8 cellular contexts compared by ENCODE assay signal in genomic region chr2:48601349-48601748, GRCh38. TPM values are rescaled to one million over a fixed set of nuclear protein-coding genes. Genes with fewer than 3 reads are reported as not detected.
A peak's percentile ranks its signal among the peaks of the same experiment; 100 is the strongest.
DNase-seq lines count a peak whose midpoint lies in the region; ATAC-seq and TF ChIP-seq lines count a peak whose summit lies in the region.

No MANE protein-coding gene starts in this region.

- no peaks in the 10 kb centered on the region for H3K9me3 ChIP-seq in right atrium auricular region
- no peaks in the 10 kb centered on the region for H3K9me3 ChIP-seq in Loucy (ENCODE audit: insufficient read depth, low read depth, low read length)
- H3K9me3 ChIP-seq in ascending aorta, result no peaks in the 10 kb centered on the region

- H3K4me1 ChIP-seq in right atrium auricular region (no peaks in the 10 kb centered on the region), Loucy (ENCODE audit: insufficient read depth, low read length, poor library complexity, severe bottlenecking) (no peaks in the 10 kb centered on the region), ascending aorta (no peaks in the 10 kb centered on the region)

- peaks cover 5% of the 10 kb centered on the region for H3K36me3 ChIP-seq in right atrium auricular region
- H3K36me3 ChIP-seq in Loucy (ENCODE audit: insufficient read depth, low read length), result no peaks in the 10 kb centered on the region
- peaks cover 8 to 14% of the 10 kb centered on the region in 2 donors for H3K36me3 ChIP-seq in ascending aorta

- intact Hi-C loops in Right ventricle myocardium superior (cut with DNase I) (no loop called here), ascending aorta (cut with DNase I) (loop anchor here (10.0 kb wide), 1 partner anchor 1803 kb away; no protein-coding TSS in a partner anchor)

- H3K4me2 ChIP-seq in Loucy (ENCODE audit: low read depth, low read length, poor library complexity, severe bottlenecking), result no peak overlapping the region

- H3K79me2 ChIP-seq in Loucy (ENCODE audit: insufficient read depth, low read length), result no peaks in the 10 kb centered on the region

- H3K9ac ChIP-seq in Loucy (ENCODE audit: low read depth, low read length, poor library complexity, severe bottlenecking), result no peak overlapping the region

- no peaks in the 10 kb centered on the region for H3K9me2 ChIP-seq in Loucy (replicated peaks; ENCODE audit: low read depth, low read length)

- H3K27me3 ChIP-seq in right atrium auricular region (no peaks in the 10 kb centered on the region), Loucy (ENCODE audit: insufficient read depth, low read length, poor library complexity, severe bottlenecking) (no peaks in the 10 kb centered on the region), ascending aorta (no peaks in the 10 kb centered on the region)

- H3K27ac ChIP-seq in right atrium auricular region, result no peak overlapping the region
- H3K27ac ChIP-seq in ascending aorta, result no peak overlapping the region

- ATAC-seq in Right ventricle myocardium superior (ENCODE audit: poor library complexity), result peak; percentile 67

- DNase-seq in Right ventricle myocardium superior (no peak), right atrium auricular region (ENCODE audit: low spot score) (no peak), astrocyte of the hippocampus (ENCODE audit: low read depth, low spot score) (peak; percentile 49), midbrain (lab: John Stamatoyannopoulos, UW) (peak; percentile 65), germinal center (ENCODE audit: low spot score) (no peak), GM13976 (ENCODE audit: low spot score) (no peak), ascending aorta (ENCODE audit: low spot score in 2 of 2) (no peak)

- H3F3A ChIP-seq in Loucy (ENCODE audit: low read depth), result no peaks in the 10 kb centered on the region

- H2AFZ ChIP-seq in Loucy (ENCODE audit: low read length), result no peak overlapping the region

- TF ChIP-seq CTCF in right atrium auricular region (IDR thresholded peaks at IDR 0.05), result peak in 1 of 2 donors; percentile 56
- TF ChIP-seq CTCF in Loucy (conservative IDR thresholded peaks at IDR 0.05; ENCODE audit: low read length), result peak; percentile 69
- no peak for TF ChIP-seq CTCF in GM13976 (IDR thresholded peaks at IDR 0.05; ENCODE audit: borderline replicate concordance, control extremely low read depth, extremely low read depth, insufficient read depth, missing control alignments)
- no peak for TF ChIP-seq CTCF in ascending aorta (IDR thresholded peaks at IDR 0.05)

- H3K4me3 ChIP-seq in right atrium auricular region (no peak overlapping the region), Loucy (ENCODE audit: low read length, poor library complexity, severe bottlenecking) (no peak overlapping the region), ascending aorta (no peak overlapping the region)

- H4K20me1 ChIP-seq in Loucy (ENCODE audit: insufficient read depth, low read length, poor library complexity, severe bottlenecking), result no peaks in the 10 kb centered on the region

- in situ Hi-C loops in GM13976 (cut with MboI; ENCODE audit: low sequenced_read_pairs, unreplicated experiment), result no loop called here

RNA-seq across cellular contexts. Expression of gene GTF2A1L, which starts 16.3 kb away (rescaled TPM):
- not detected for total RNA-seq in Right ventricle myocardium superior
- 1 to 10 TPM in 1 of 2 donors, under 1 TPM in 1; 0.96 to 5.1 TPM for total RNA-seq in right atrium auricular region
- 22.2 TPM for total RNA-seq in ascending aorta

Comparison
In these comparisons a context has a peak if more than half of its experiments do, and no peak if none do; other contexts are left out.
1. DNase-seq: peak in astrocyte of the hippocampus (single experiment) and midbrain (single experiment); none in Right ventricle myocardium superior (single experiment), right atrium auricular region (single experiment), germinal center (single experiment), GM13976 (single experiment) and ascending aorta (0 of 2).